ENCODE assay signal across 10 cellular contexts in the genomic region with DNA sequence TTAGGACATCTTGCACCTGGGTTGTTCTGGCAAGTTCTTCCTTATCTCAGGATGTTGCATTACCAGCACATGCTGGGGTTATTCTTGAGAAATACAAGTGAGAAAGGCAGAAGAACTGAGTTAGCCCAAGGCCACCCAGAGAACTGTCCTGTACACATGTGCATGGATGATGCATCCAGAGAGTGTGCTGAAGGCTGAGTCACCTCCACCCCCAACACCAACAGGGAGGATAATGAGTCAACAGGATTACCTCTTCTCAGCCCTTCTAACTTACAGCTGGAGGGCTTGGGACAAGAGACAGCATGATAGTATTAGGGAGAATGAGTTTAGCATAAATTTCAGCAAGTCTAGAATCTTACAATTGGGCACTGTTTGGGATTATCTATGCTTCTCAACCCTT. TPM values are rescaled to one million over a fixed set of nuclear protein-coding genes. Genes with fewer than 3 reads are reported as not detected.
DNase-seq lines count a peak whose midpoint lies in the region; ATAC-seq and TF ChIP-seq lines count a peak whose summit lies in the region.
"Had no signal": no experiment of that assay in that cellular context is flagged by ENCODE, and none has a peak within 500 bp of the region (broad histone marks: within the 10 kb centered on the region; RNA-seq: fewer than 3 reads in every experiment).

No MANE protein-coding gene starts in this region.

- intact Hi-C loops in activated T-helper 1 cell treated with anti-CD3 and anti-CD28 coated beads, Interleukin-12 subunit alpha, Interleukin-12 subunit beta, Interleukin-2, Interleukin-4 antibody, amounts not matched to agents 30 ng/mL and 10 ng/mL and 1 ng/mL, durations not matched to agents 14 hours and 24 hours and 36 hours (cut with micrococcal nuclease) = no loop called here

- no peaks in the 10 kb centered on the region for H3K36me3 Mint-ChIP-seq in T-helper 2 cell treated with Interferon-gamma antibody and Interleukin-4, amounts not matched to agents 5 μg/mL and 100 μg/mL, for 36 hours (ENCODE audit: low read depth)
- H3K36me3 Mint-ChIP-seq in activated T-helper 1 cell treated with anti-CD3 and anti-CD28 coated beads, Interleukin-12 subunit alpha, Interleukin-12 subunit beta, Interleukin-2, Interleukin-4 antibody, amounts not matched to agents 30 ng/mL and 10 ng/mL and 1 ng/mL, durations not matched to agents 14 hours and 24 hours and 36 hours (ENCODE audit: low read depth) = no peaks in the 10 kb centered on the region
- H3K36me3 Mint-ChIP-seq: activated naive CD4-positive, alpha-beta T cell treated with anti-CD3 and anti-CD28 coated beads, Interleukin-2, amount 50 U/mL, for 24 hours had no signal

- no peak overlapping the region for H3K4me3 Mint-ChIP-seq in T-helper 2 cell treated with Interferon-gamma antibody and Interleukin-4, amounts not matched to agents 5 μg/mL and 100 μg/mL, for 36 hours
- no peak overlapping the region for H3K4me3 Mint-ChIP-seq in activated T-helper 1 cell treated with anti-CD3 and anti-CD28 coated beads, Interleukin-12 subunit alpha, Interleukin-12 subunit beta, Interleukin-2, Interleukin-4 antibody, amounts not matched to agents 30 ng/mL and 10 ng/mL and 1 ng/mL, durations not matched to agents 14 hours and 24 hours and 36 hours
- H3K4me3 Mint-ChIP-seq: activated naive CD4-positive, alpha-beta T cell treated with anti-CD3 and anti-CD28 coated beads, Interleukin-2, amount 50 U/mL, for 24 hours had no signal

- H3K27ac ChIP-seq in HEK293 (ENCODE audit: extremely low read depth, low read depth, low read length) = no peak overlapping the region

- no peaks in the 10 kb centered on the region for H3K9me3 ChIP-seq in HEK293 (ENCODE audit: control insufficient read depth, insufficient read depth, low read depth, low read length)

- no peak overlapping the region for H3K4me3 ChIP-seq in AG10803 (ENCODE audit: low read length)
- no peak overlapping the region for H3K4me3 ChIP-seq in HEK293 (ENCODE audit: low read depth, low read length)

- ATAC-seq in GM21447 (IDR thresholded peaks at IDR 0.05; ENCODE audit: unreplicated experiment) = no peak

- DNase-seq in AG10803 (ENCODE audit: low read depth) = peak; percentile 39
- DNase-seq in T-helper 2 cell treated with Interferon-gamma antibody and Interleukin-4, amounts not matched to agents 5 μg/mL and 100 μg/mL, for 36 hours (ENCODE audit: low spot score) = peak; percentile 41
- DNase-seq in iris pigment epithelial cell (ENCODE audit: low read depth) = peak; percentile 79
- no peak for DNase-seq in activated T-helper 1 cell treated with anti-CD3 and anti-CD28 coated beads, Interleukin-12 subunit alpha, Interleukin-12 subunit beta, Interleukin-2, Interleukin-4 antibody, amounts not matched to agents 30 ng/mL and 10 ng/mL and 1 ng/mL, durations not matched to agents 14 hours and 24 hours and 36 hours (ENCODE audit: low spot score)
- no peak for DNase-seq in NCI-H446 (lab: John Stamatoyannopoulos, UW)
- DNase-seq in ecto neural progenitor cell (ENCODE audit: low spot score) = no peak
- DNase-seq: NCI-H526 had no signal

- peaks cover 6% of the 10 kb centered on the region for H3K27me3 Mint-ChIP-seq in T-helper 2 cell treated with Interferon-gamma antibody and Interleukin-4, amounts not matched to agents 5 μg/mL and 100 μg/mL, for 36 hours (ENCODE audit: low read depth)
- peaks cover 8% of the 10 kb centered on the region for H3K27me3 Mint-ChIP-seq in activated T-helper 1 cell treated with anti-CD3 and anti-CD28 coated beads, Interleukin-12 subunit alpha, Interleukin-12 subunit beta, Interleukin-2, Interleukin-4 antibody, amounts not matched to agents 30 ng/mL and 10 ng/mL and 1 ng/mL, durations not matched to agents 14 hours and 24 hours and 36 hours (ENCODE audit: insufficient read depth)

- no peaks in the 10 kb centered on the region for H3K4me1 ChIP-seq in HEK293 (ENCODE audit: control insufficient read depth, insufficient read depth, low read length)

- H3K27ac Mint-ChIP-seq in T-helper 2 cell treated with Interferon-gamma antibody and Interleukin-4, amounts not matched to agents 5 μg/mL and 100 μg/mL, for 36 hours = no peak overlapping the region
- no peak overlapping the region for H3K27ac Mint-ChIP-seq in activated T-helper 1 cell treated with anti-CD3 and anti-CD28 coated beads, Interleukin-12 subunit alpha, Interleukin-12 subunit beta, Interleukin-2, Interleukin-4 antibody, amounts not matched to agents 30 ng/mL and 10 ng/mL and 1 ng/mL, durations not matched to agents 14 hours and 24 hours and 36 hours
- H3K27ac Mint-ChIP-seq: activated naive CD4-positive, alpha-beta T cell treated with anti-CD3 and anti-CD28 coated beads, Interleukin-2, amount 50 U/mL, for 24 hours had no signal

- H3K36me3 ChIP-seq in HEK293 (ENCODE audit: control insufficient read depth in 2 of 2, insufficient read depth in 1 of 2, low read length in 2 of 2) = no peaks in the 10 kb centered on the region

- TF ChIP-seq CTCF in AG10803 (conservative IDR thresholded peaks at IDR 0.05; ENCODE audit: low read length) = no peak
- TF ChIP-seq CTCF in HEK293 (tag by site-specific recombination; IDR thresholded peaks at IDR 0.05) = no peak

- CTCF ChIA-PET in HEK293 (lab: Yijun Ruan, JAX) = no interaction called here

- H3K9me3 Mint-ChIP-seq in T-helper 2 cell treated with Interferon-gamma antibody and Interleukin-4, amounts not matched to agents 5 μg/mL and 100 μg/mL, for 36 hours = no peaks in the 10 kb centered on the region
- H3K9me3 Mint-ChIP-seq in activated T-helper 1 cell treated with anti-CD3 and anti-CD28 coated beads, Interleukin-12 subunit alpha, Interleukin-12 subunit beta, Interleukin-2, Interleukin-4 antibody, amounts not matched to agents 30 ng/mL and 10 ng/mL and 1 ng/mL, durations not matched to agents 14 hours and 24 hours and 36 hours = no peaks in the 10 kb centered on the region
- H3K9me3 Mint-ChIP-seq: activated naive CD4-positive, alpha-beta T cell treated with anti-CD3 and anti-CD28 coated beads, Interleukin-2, amount 50 U/mL, for 24 hours had no signal

- POLR2A ChIA-PET in HEK293 (lab: Yijun Ruan, JAX) = no interaction called here

- H3K4me1 Mint-ChIP-seq in T-helper 2 cell treated with Interferon-gamma antibody and Interleukin-4, amounts not matched to agents 5 μg/mL and 100 μg/mL, for 36 hours (ENCODE audit: low read depth) = no peaks in the 10 kb centered on the region
- H3K4me1 Mint-ChIP-seq in activated T-helper 1 cell treated with anti-CD3 and anti-CD28 coated beads, Interleukin-12 subunit alpha, Interleukin-12 subunit beta, Interleukin-2, Interleukin-4 antibody, amounts not matched to agents 30 ng/mL and 10 ng/mL and 1 ng/mL, durations not matched to agents 14 hours and 24 hours and 36 hours (ENCODE audit: low read depth) = no peaks in the 10 kb centered on the region
- H3K4me1 Mint-ChIP-seq: activated naive CD4-positive, alpha-beta T cell treated with anti-CD3 and anti-CD28 coated beads, Interleukin-2, amount 50 U/mL, for 24 hours had no signal

TF ChIP-seq in HEK293, 187 proteins besides CTCF, POLR2A, EP300 and RAD21 (continues in another document):
- TF ChIP-seq, protein P1, sequence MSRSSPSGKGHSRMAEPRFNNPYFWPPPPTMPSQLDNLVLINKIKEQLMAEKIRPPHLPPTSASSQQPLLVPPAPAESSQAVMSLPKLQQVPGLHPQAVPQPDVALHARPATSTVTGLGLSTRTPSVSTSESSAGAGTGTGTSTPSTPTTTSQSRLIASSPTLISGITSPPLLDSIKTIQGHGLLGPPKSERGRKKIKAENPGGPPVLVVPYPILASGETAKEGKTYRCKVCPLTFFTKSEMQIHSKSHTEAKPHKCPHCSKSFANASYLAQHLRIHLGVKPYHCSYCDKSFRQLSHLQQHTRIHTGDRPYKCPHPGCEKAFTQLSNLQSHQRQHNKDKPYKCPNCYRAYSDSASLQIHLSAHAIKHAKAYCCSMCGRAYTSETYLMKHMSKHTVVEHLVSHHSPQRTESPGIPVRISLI (tag by site-specific recombination; IDR thresholded peaks at IDR 0.05) = no peak
- peak; percentile 23; the same call in 1 of the 2 replicates for TF ChIP-seq GLIS2 (tag by site-specific recombination; IDR thresholded peaks at IDR 0.05)
- TF ChIP-seq WT1 (tag by site-specific recombination; IDR thresholded peaks at IDR 0.05) = peak; percentile 55; the same call in 1 of the 2 replicates
- peak; percentile 60; the same call in 1 of the 2 replicates for TF ChIP-seq ZNF660 (tag by site-specific recombination; IDR thresholded peaks at IDR 0.05)
- TF ChIP-seq KLF10 (tag by site-specific recombination; IDR thresholded peaks at IDR 0.05) = no peak
- peak; percentile 39; the same call in 1 of the 2 replicates for TF ChIP-seq ZNF366 (tag by site-specific recombination; conservative IDR thresholded peaks at IDR 0.05)
- no peak for TF ChIP-seq ZNF585B (tag by site-specific recombination; IDR thresholded peaks at IDR 0.05)
- TF ChIP-seq, protein P2, sequence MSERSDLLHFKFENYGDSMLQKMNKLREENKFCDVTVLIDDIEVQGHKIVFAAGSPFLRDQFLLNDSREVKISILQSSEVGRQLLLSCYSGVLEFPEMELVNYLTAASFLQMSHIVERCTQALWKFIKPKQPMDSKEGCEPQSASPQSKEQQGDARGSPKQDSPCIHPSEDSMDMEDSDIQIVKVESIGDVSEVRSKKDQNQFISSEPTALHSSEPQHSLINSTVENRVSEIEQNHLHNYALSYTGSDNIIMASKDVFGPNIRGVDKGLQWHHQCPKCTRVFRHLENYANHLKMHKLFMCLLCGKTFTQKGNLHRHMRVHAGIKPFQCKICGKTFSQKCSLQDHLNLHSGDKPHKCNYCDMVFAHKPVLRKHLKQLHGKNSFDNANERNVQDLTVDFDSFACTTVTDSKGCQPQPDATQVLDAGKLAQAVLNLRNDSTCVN (tag by site-specific recombination; optimal IDR thresholded peaks at IDR 0.05) = no peak

RNA-seq across cellular contexts. Expression of gene SCGN, which starts 8.5 kb away (rescaled TPM):
- total RNA-seq in activated T-helper 1 cell treated with anti-CD3 and anti-CD28 coated beads, Interleukin-12 subunit alpha, Interleukin-12 subunit beta, Interleukin-2, Interleukin-4 antibody, amounts not matched to agents 30 ng/mL and 10 ng/mL and 1 ng/mL, durations not matched to agents 14 hours and 24 hours and 36 hours = not detected in 2 replicates

Comparison
In these comparisons a context has a peak if more than half of its experiments do, and no peak if none do; other contexts are left out.
1. DNase-seq: peak in AG10803 (single experiment), T-helper 2 cell treated with Interferon-gamma antibody and Interleukin-4, amounts not matched to agents 5 μg/mL and 100 μg/mL, for 36 hours (single experiment) and iris pigment epithelial cell (single experiment); none in activated T-helper 1 cell treated with anti-CD3 and anti-CD28 coated beads, Interleukin-12 subunit alpha, Interleukin-12 subunit beta, Interleukin-2, Interleukin-4 antibody, amounts not matched to agents 30 ng/mL and 10 ng/mL and 1 ng/mL, durations not matched to agents 14 hours and 24 hours and 36 hours (single experiment), NCI-H446 (0 of 2) and ecto neural progenitor cell (single experiment).